In genomic region chr11:44950036-44950624, GRCh38 we compare ENCODE assay signal across 8 cellular contexts. TPM values are rescaled to one million over a fixed set of nuclear protein-coding genes. Genes with fewer than 3 reads are reported as not detected.
DNase-seq lines count a peak whose midpoint lies in the region; ATAC-seq and TF ChIP-seq lines count a peak whose summit lies in the region.

No MANE protein-coding gene starts in this region.

- H3K9me3 ChIP-seq in duodenal mucosa (ENCODE audit: control insufficient read depth in 1 of 2, low read length in 2 of 2), result no peaks in the 10 kb centered on the region
- no peaks in the 10 kb centered on the region for H3K9me3 ChIP-seq in muscle layer of duodenum (ENCODE audit: control insufficient read depth in 1 of 2, low read length in 2 of 2)
- H3K9me3 ChIP-seq in upper lobe of left lung, result no peaks in the 10 kb centered on the region

- peak overlapping the region; percentile 84 to 85 (median 85) for H3K4me3 Mint-ChIP-seq in T-cell

- H3K27ac ChIP-seq in duodenal mucosa (ENCODE audit: low read depth, low read length) (peak overlapping the region; percentile 64), muscle layer of duodenum (ENCODE audit: low read length) (peak overlapping the region; percentile 67), upper lobe of left lung (peak overlapping the region; percentile 79 to 95 (median 88))

- H3K27ac Mint-ChIP-seq in T-cell, result no peak overlapping the region

- H3K4me1 Mint-ChIP-seq in T-cell, result peaks cover 0 to 16% (median 4%) of the 10 kb centered on the region in 3 donors

- TF ChIP-seq EP300 in upper lobe of left lung (IDR thresholded peaks at IDR 0.05), result no peak

- H3K9ac ChIP-seq in duodenal mucosa (ENCODE audit: low read depth in 1 of 2, low read length in 2 of 2), result peak overlapping the region; percentile 73 to 90

- no peaks in the 10 kb centered on the region for H3K27me3 Mint-ChIP-seq in T-cell

- H3K36me3 ChIP-seq in H7 (replicated peaks; ENCODE audit: control insufficient read depth, insufficient read depth, low read length), result no peaks in the 10 kb centered on the region
- H3K36me3 ChIP-seq in duodenal mucosa (ENCODE audit: control insufficient read depth in 1 of 2, insufficient read depth in 2 of 2, low read length in 2 of 2), result peaks cover 0 to 6% of the 10 kb centered on the region in 2 donors
- no peaks in the 10 kb centered on the region for H3K36me3 ChIP-seq in muscle layer of duodenum (ENCODE audit: control insufficient read depth in 1 of 2, insufficient read depth in 2 of 2, low read length in 2 of 2)
- H3K36me3 ChIP-seq in upper lobe of left lung, result peaks cover 0 to 2% (median 0%) of the 10 kb centered on the region in 4 donors

- no peaks in the 10 kb centered on the region; the same call in 1 of the 2 replicates for H3K27me3 ChIP-seq in H7 (ENCODE audit: control insufficient read depth, insufficient read depth, low read length)
- no peaks in the 10 kb centered on the region for H3K27me3 ChIP-seq in duodenal mucosa (ENCODE audit: control insufficient read depth in 1 of 2, insufficient read depth in 2 of 2, low read length in 2 of 2)
- no peaks in the 10 kb centered on the region for H3K27me3 ChIP-seq in muscle layer of duodenum (ENCODE audit: low read depth, low read length)
- H3K27me3 ChIP-seq in upper lobe of left lung, result no peaks in the 10 kb centered on the region

- H3K4me3 ChIP-seq in H7 (ENCODE audit: insufficient read depth, low read depth, low read length), result peak overlapping the region; percentile 79
- peak overlapping the region; percentile 79 to 86 for H3K4me3 ChIP-seq in duodenal mucosa (ENCODE audit: low read depth in 1 of 2, low read length in 2 of 2)
- H3K4me3 ChIP-seq in muscle layer of duodenum (ENCODE audit: low read depth in 1 of 2, low read length in 2 of 2), result peak overlapping the region; percentile 67 to 77
- peak overlapping the region; percentile 75 to 98 (median 93) for H3K4me3 ChIP-seq in upper lobe of left lung

- TF ChIP-seq POLR2A in upper lobe of left lung (IDR thresholded peaks at IDR 0.05), result no peak

- peak in 3 of 4 experiments; percentile 20 to 41 (median 34) for ATAC-seq in T-cell (replicated peaks in 1 of 4)
- peak in 1 of 2 donors; percentile 28 for ATAC-seq in upper lobe of left lung (ENCODE audit: low FRiP score in 2 of 2)
- ATAC-seq in GM18867 (IDR thresholded peaks at IDR 0.05; ENCODE audit: unreplicated experiment), result no peak

- POLR2A ChIA-PET in T-cell (lab: Charles Lee), result no interaction called here

- DNase-seq in H7 (peak; percentile 89), T-cell (peak in 17 of 34 experiments; percentile 2 to 42 (median 19)), upper lobe of left lung (peak; percentile 38 to 89), glomerular visceral epithelial cell (ENCODE audit: extremely low spot score) (no peak), NCI-H2081 treated with DMSO at 0.1 percent for 48 hours (lab: John Stamatoyannopoulos, UW) (no peak)

- CTCF ChIA-PET in T-cell (lab: Charles Lee), result interaction anchor here in 1 of 2 donors (0.7 to 1.0 kb wide), 3 partner anchors 9 to 151 kb away, joined by 3 read pairs; no protein-coding TSS in a partner anchor

- H3K9me3 Mint-ChIP-seq in T-cell, result no peaks in the 10 kb centered on the region

- WGBS in upper lobe of left lung, 2 donors, result 1 to 3% methylated on average over 22 to 55 of the region's 63 CpGs

- H3K36me3 Mint-ChIP-seq in T-cell, result no peaks in the 10 kb centered on the region

- no peak for TF ChIP-seq CTCF in upper lobe of left lung (IDR thresholded peaks at IDR 0.05)

- peaks cover 35 to 42% of the 10 kb centered on the region in 2 donors for H3K4me1 ChIP-seq in duodenal mucosa (ENCODE audit: control insufficient read depth in 1 of 2, insufficient read depth in 2 of 2, low read length in 2 of 2)
- H3K4me1 ChIP-seq in muscle layer of duodenum (ENCODE audit: control insufficient read depth in 1 of 2, insufficient read depth in 2 of 2, low read length in 2 of 2), result peaks cover under 1 to 25% of the 10 kb centered on the region in 2 donors
- H3K4me1 ChIP-seq in upper lobe of left lung, result peaks cover 24 to 68% (median 48%) of the 10 kb centered on the region in 4 donors

RNA-seq across cellular contexts. Expression of gene TP53I11, which starts 0.6 kb away (rescaled TPM):
- total RNA-seq in H7 (2014; rRNA removed; shearing (Covaris generic)), result 34.6 and 46.9 TPM in 2 replicates
- total RNA-seq in T-cell (10 to 100 TPM in 4 of 5 donors, 1 to 10 TPM in 1; 6.6 to 27.0 (median 16.4) TPM), upper lobe of left lung (100 to 1,000 TPM in 3 of 6 donors, 10 to 100 TPM in 3; 55.3 to 127 (median 101) TPM)

Comparison
In these comparisons a context has a peak if more than half of its experiments do, and no peak if none do; other contexts are left out.
1. DNase-seq: peak in H7 (single experiment) and upper lobe of left lung (2 of 2); none in glomerular visceral epithelial cell (single experiment) and NCI-H2081 treated with DMSO at 0.1 percent for 48 hours (single experiment).
2. Peak in every context shown above with its lines, with median percentiles within 50 percentile points of each other: H3K4me3 ChIP-seq and H3K27ac ChIP-seq.